Comparison of ENCODE assay signal across 8 cellular contexts in genomic region chr10:17227367-17228080, GRCh38. TPM values are rescaled to one million over a fixed set of nuclear protein-coding genes. Genes with fewer than 3 reads are reported as not detected.
DNase-seq lines count a peak whose midpoint lies in the region; ATAC-seq and TF ChIP-seq lines count a peak whose summit lies in the region.

No MANE protein-coding gene starts in this region.

- CTCF ChIA-PET in activated CD4-positive, alpha-beta T cell treated with anti-CD3 and anti-CD28 coated beads, Interleukin-2, amount 10 ng/mL, durations not matched to agents 7 days and 5 days (lab: Charles Lee): interaction anchor here (0.8 to 2.6 kb wide), 6 partner anchors 9 to 336 kb away, joined by 3 to 9 read pairs (median 6); no protein-coding TSS in a partner anchor
- CTCF ChIA-PET in Panc1 (lab: Charles Lee): no interaction called here

- H3K9me3 Mint-ChIP-seq in activated CD4-positive, alpha-beta T cell treated with anti-CD3 and anti-CD28 coated beads, Interleukin-2, amount 10 ng/mL, durations not matched to agents 7 days and 5 days: no peaks in the 10 kb centered on the region
- H3K9me3 Mint-ChIP-seq in nephron: no peaks in the 10 kb centered on the region

- H3K36me3 ChIP-seq in Panc1 (ENCODE audit: control insufficient read depth, insufficient read depth, low read length): peaks cover 16% of the 10 kb centered on the region

- H3K4me1 Mint-ChIP-seq in activated CD4-positive, alpha-beta T cell treated with anti-CD3 and anti-CD28 coated beads, Interleukin-2, amount 10 ng/mL, durations not matched to agents 7 days and 5 days: peaks cover 46% of the 10 kb centered on the region
- H3K4me1 Mint-ChIP-seq in nephron: peaks cover 34% of the 10 kb centered on the region

- H3K9me3 ChIP-seq in Panc1 (ENCODE audit: control insufficient read depth, insufficient read depth, low read depth, low read length): no peaks in the 10 kb centered on the region; the same call in 1 of the 2 replicates

- intact Hi-C loops in Panc1 (cut with micrococcal nuclease; ENCODE audit: unreplicated experiment): loop anchor here (10.0 kb wide), 1 partner anchor 163 kb away; no protein-coding TSS in a partner anchor

- H3K27me3 Mint-ChIP-seq in activated CD4-positive, alpha-beta T cell treated with anti-CD3 and anti-CD28 coated beads, Interleukin-2, amount 10 ng/mL, durations not matched to agents 7 days and 5 days: peaks cover 2% of the 10 kb centered on the region
- H3K27me3 Mint-ChIP-seq in nephron (ENCODE audit: low read depth): no peaks in the 10 kb centered on the region

- peaks cover 26% of the 10 kb centered on the region for H3K4me1 ChIP-seq in Panc1 (ENCODE audit: control insufficient read depth, insufficient read depth, low read length)

- H3K4me3 Mint-ChIP-seq in activated CD4-positive, alpha-beta T cell treated with anti-CD3 and anti-CD28 coated beads, Interleukin-2, amount 10 ng/mL, durations not matched to agents 7 days and 5 days: peak overlapping the region; percentile 99
- peak overlapping the region; percentile 91 to 99 (median 93) for H3K4me3 Mint-ChIP-seq in nephron

- H3K27ac ChIP-seq in Panc1 (ENCODE audit: low read length): peak overlapping the region; percentile 96

- peak overlapping the region; percentile 64 to 88 for H3K4me3 ChIP-seq in Panc1 (ENCODE audit: low read depth in 2 of 2, low read length in 2 of 2)

- in situ Hi-C loops in Panc1 (cut with HindIII; ENCODE audit: low pct_unique_long_range_greater_than_20kb, low sequenced_read_pairs): no loop called here

- POLR2A ChIA-PET in activated CD4-positive, alpha-beta T cell treated with anti-CD3 and anti-CD28 coated beads, Interleukin-2, amount 10 ng/mL, durations not matched to agents 7 days and 5 days (lab: Charles Lee): interaction anchor here (0.7 to 0.9 kb wide), 2 partner anchors 10 to 52 kb away, joined by 3 to 11 read pairs; no protein-coding TSS in a partner anchor
- POLR2A ChIA-PET in Panc1 (lab: Charles Lee): interaction anchor here (0.7 to 1.7 kb wide), 3 partner anchors 11 to 28 kb away, joined by 3 to 7 read pairs (median 5); no protein-coding TSS in a partner anchor

- TSS peak; percentile 87 for BruUV-seq in Panc1 (replicated peaks; lab: Mats Ljungman, UMichigan)

- ATAC-seq in HG02642 (IDR thresholded peaks at IDR 0.05; ENCODE audit: poor library complexity, unreplicated experiment): peak; percentile 16
- ATAC-seq in Panc1: no peak
- no peak for ATAC-seq in HG03135 (IDR thresholded peaks at IDR 0.05; ENCODE audit: unreplicated experiment)

- peaks cover 43% of the 10 kb centered on the region for H3K36me3 Mint-ChIP-seq in activated CD4-positive, alpha-beta T cell treated with anti-CD3 and anti-CD28 coated beads, Interleukin-2, amount 10 ng/mL, durations not matched to agents 7 days and 5 days (ENCODE audit: low read depth)
- peaks cover 22% of the 10 kb centered on the region for H3K36me3 Mint-ChIP-seq in nephron (ENCODE audit: low read depth)

- H3K27ac Mint-ChIP-seq in activated CD4-positive, alpha-beta T cell treated with anti-CD3 and anti-CD28 coated beads, Interleukin-2, amount 10 ng/mL, durations not matched to agents 7 days and 5 days: peak overlapping the region; percentile 100
- peak overlapping the region; percentile 93 to 97 (median 95) for H3K27ac Mint-ChIP-seq in nephron

- TF ChIP-seq CTCF in Panc1 (IDR thresholded peaks at IDR 0.05) (peak; percentile 32; the same call in 1 of the 2 replicates), nephron (IDR thresholded peaks at IDR 0.05; ENCODE audit: unreplicated experiment in 3 of 3) (peak; percentile 48 to 73 (median 65))

- no peaks in the 10 kb centered on the region for H3K27me3 ChIP-seq in Panc1 (ENCODE audit: control insufficient read depth, insufficient read depth, low read length)

- DNase-seq in activated CD4-positive, alpha-beta T cell treated with anti-CD3 and anti-CD28 coated beads, Interleukin-2, amount 10 ng/mL, durations not matched to agents 7 days and 5 days: peak; percentile 42
- no peak for DNase-seq in activated CD4-positive, alpha-beta T cell treated with anti-CD3 and anti-CD28 coated beads, Interleukin-2, amount 50 U/mL, for 48 hours
- DNase-seq in Panc1 (ENCODE audit: low read depth, low spot score) (no peak), dermis blood vessel endothelial cell (peak; percentile 63), NCI-H1930 (lab: John Stamatoyannopoulos, UW) (no peak)

RNA-seq across cellular contexts. Expression of gene VIM, which starts 0.5 kb away (rescaled TPM):
- total RNA-seq in activated CD4-positive, alpha-beta T cell treated with anti-CD3 and anti-CD28 coated beads, Interleukin-2, amount 10 ng/mL, durations not matched to agents 7 days and 5 days: 1,000 to 10,000 TPM; 2,713 to 2,904 TPM
- total RNA-seq in Panc1 (2021; ENCODE audit: unreplicated experiment) (3,436 TPM), dermis blood vessel endothelial cell (4,841 and 6,960 TPM in 2 replicates)
- 3,712 TPM for polyA plus RNA-seq in Panc1 (2012; ENCODE audit: insufficient read length)

RNA-seq across cellular contexts. Expression of gene TRDMT1, which starts 26.1 kb away (rescaled TPM):
- 10 to 100 TPM; 14.1 to 17.2 TPM for total RNA-seq in activated CD4-positive, alpha-beta T cell treated with anti-CD3 and anti-CD28 coated beads, Interleukin-2, amount 10 ng/mL, durations not matched to agents 7 days and 5 days
- total RNA-seq in Panc1 (2021; ENCODE audit: unreplicated experiment) (7.6 TPM), dermis blood vessel endothelial cell (4.6 and 7.5 TPM in 2 replicates)
- polyA plus RNA-seq in Panc1 (2012; ENCODE audit: insufficient read length): 2.4 TPM

Comparison
In these comparisons a context has a peak if more than half of its experiments do, and no peak if none do; other contexts are left out.
1. DNase-seq: peak in activated CD4-positive, alpha-beta T cell treated with anti-CD3 and anti-CD28 coated beads, Interleukin-2, amount 10 ng/mL, durations not matched to agents 7 days and 5 days (single experiment) and dermis blood vessel endothelial cell (single experiment); none in activated CD4-positive, alpha-beta T cell treated with anti-CD3 and anti-CD28 coated beads, Interleukin-2, amount 50 U/mL, for 48 hours (0 of 2), Panc1 (single experiment) and NCI-H1930 (0 of 2).